Comparison of ENCODE assay signal across 9 cellular contexts in the genomic region with DNA sequence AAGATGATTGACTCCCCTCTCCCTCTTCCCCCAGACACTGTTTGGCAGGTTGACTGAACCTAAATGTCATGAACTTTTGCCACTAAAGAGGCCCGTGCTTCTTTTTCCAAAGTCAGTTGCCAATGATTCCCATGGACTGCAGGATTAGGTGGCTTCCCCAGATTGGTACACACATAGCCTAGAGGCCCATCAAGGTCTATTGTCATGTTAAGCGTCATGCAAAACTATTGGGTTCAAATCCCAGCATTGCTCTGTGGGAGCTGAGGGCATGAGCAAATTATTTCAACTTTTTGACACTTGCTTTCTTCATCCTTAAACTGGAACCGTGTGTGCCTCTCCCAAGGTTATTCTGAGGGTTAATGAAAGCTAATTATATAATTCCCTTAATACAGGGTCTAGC.
"Had no signal": no experiment of that assay in that cellular context is flagged by ENCODE, and none has a peak within 500 bp of the region (broad histone marks: within the 10 kb centered on the region; RNA-seq: fewer than 3 reads in every experiment).

No MANE protein-coding gene starts in this region.

- H3K4me3 Mint-ChIP-seq: H9 had no signal

- H3K27ac ChIP-seq: HL-60 had no signal

- FAIRE-seq: H54, HepG2, K562 had no signal

- H3K27ac Mint-ChIP-seq: H9 had no signal

- DNase-seq: GOT3, H9, HCEC 1CT, IMR-90, KG1 had no signal

- H3K4me3 ChIP-seq: K562 had no signal
